ENCODE assay signal across 8 cellular contexts in the genomic region with DNA sequence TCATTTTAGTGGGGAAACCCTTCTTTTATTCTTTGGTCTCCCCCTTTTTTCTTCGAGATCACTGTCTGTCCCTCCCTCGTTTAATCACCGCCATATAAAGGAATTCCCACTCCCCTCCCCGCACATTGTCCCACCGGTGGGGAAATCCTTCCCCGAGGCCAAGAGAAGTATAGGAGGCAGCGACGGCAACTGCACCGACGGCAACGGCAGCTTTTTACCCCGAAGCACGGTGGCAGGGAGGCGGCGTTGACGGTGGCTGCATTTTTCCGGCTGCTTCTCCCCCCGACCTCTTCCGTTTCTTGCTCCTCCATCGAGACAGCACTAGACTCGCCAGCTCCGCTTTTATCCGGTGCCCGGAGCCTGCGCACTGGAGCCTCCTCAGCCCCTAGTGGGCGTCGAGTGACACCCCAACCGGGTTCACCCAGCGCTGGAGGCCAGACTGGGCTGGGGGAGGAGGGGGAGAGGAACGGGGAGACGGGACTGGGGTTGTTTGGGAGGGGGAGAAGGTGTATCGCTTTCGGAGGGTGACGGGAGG. TPM values are rescaled to one million over a fixed set of nuclear protein-coding genes. Genes with fewer than 3 reads are reported as not detected.
DNase-seq lines count a peak whose midpoint lies in the region; ATAC-seq and TF ChIP-seq lines count a peak whose summit lies in the region.

No MANE protein-coding gene starts in this region.

- peaks cover 12% of the 10 kb centered on the region for H3K36me3 Mint-ChIP-seq in chondrocyte (ENCODE audit: low read depth)

- H3K4me3 Mint-ChIP-seq in chondrocyte (ENCODE audit: unreplicated experiment) = peak overlapping the region; percentile 100

- no peaks in the 10 kb centered on the region for H3K9me3 Mint-ChIP-seq in chondrocyte (ENCODE audit: low read depth)

- DNase-seq in AG09319 (ENCODE audit: extremely low read depth, low read depth) = peak; percentile 93
- DNase-seq in NCI-H226 = peak; percentile 88
- peak; percentile 93 for DNase-seq in activated CD4-positive, CD25-positive, alpha-beta regulatory T cell treated with anti-CD3 and anti-CD28 coated beads, Interleukin-2, amount 50 U/mL, for 72 hours
- peak; percentile 98 for DNase-seq in chondrocyte (ENCODE audit: low spot score)
- DNase-seq in kidney tubule cell (ENCODE audit: low spot score) = peak; percentile 95
- peak; percentile 77 to 88 for DNase-seq in stimulated activated CD4-positive, alpha-beta T cell treated with anti-CD3 and anti-CD28 coated beads, Interleukin-1b, Interleukin-23, amount 100 ng/mL, for 1 hour (ENCODE audit: low read depth in 2 of 2)

- ATAC-seq in GM18909 (IDR thresholded peaks at IDR 0.05; ENCODE audit: poor library complexity, unreplicated experiment) = peak; percentile 41
- peak; percentile 39 for ATAC-seq in HG03175 (IDR thresholded peaks at IDR 0.05; ENCODE audit: unreplicated experiment)

- TF ChIP-seq CTCF in AG09319 (IDR thresholded peaks at IDR 0.05; ENCODE audit: low read depth, low read length) = peak; percentile 53
- peak; percentile 74 for TF ChIP-seq CTCF in chondrocyte (IDR thresholded peaks at IDR 0.05)

- peak overlapping the region; percentile 100 for H3K27ac Mint-ChIP-seq in chondrocyte (ENCODE audit: unreplicated experiment)

- H3K4me1 Mint-ChIP-seq in chondrocyte (ENCODE audit: low read depth) = peaks cover 46% of the 10 kb centered on the region

- no peaks in the 10 kb centered on the region for H3K27me3 Mint-ChIP-seq in chondrocyte (ENCODE audit: low read depth)

RNA-seq across cellular contexts. Expression of gene KMT2E, which starts 0.7 kb away (rescaled TPM):
- 59.6 to 63.1 TPM (median 59.9 TPM) in 3 replicates for total RNA-seq in chondrocyte

Comparison
In these comparisons a context has a peak if more than half of its experiments do, and no peak if none do; other contexts are left out.
1. Peak in every context shown above with its lines: DNase-seq and ATAC-seq.